Comparison of ENCODE assay signal across 9 cellular contexts in the genomic region with DNA sequence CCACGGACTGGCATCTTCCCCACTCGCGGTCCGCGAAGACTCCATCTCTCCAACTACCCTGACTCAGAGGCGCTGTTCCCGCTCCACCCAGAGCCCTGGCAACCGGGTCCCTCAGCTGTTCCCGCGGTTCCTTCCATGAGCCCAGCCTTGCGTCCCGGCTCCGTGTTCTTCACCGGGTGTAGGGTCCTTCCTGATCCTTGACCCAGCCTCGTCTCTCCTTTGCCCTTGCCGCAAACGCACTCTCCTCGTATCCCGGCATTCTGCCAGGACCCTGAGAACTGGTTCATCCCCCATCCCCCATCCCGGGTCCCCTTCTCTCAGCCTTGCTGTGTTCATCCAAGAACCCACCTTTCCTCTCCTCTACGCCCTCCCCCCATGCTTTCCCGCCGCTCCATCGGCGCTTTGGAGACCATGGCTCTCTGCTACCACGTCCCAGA. TPM values are rescaled to one million over a fixed set of nuclear protein-coding genes. Genes with fewer than 3 reads are reported as not detected.
DNase-seq lines count a peak whose midpoint lies in the region; ATAC-seq and TF ChIP-seq lines count a peak whose summit lies in the region.
"Had no signal": no experiment of that assay in that cellular context is flagged by ENCODE, and none has a peak within 500 bp of the region (broad histone marks: within the 10 kb centered on the region; RNA-seq: fewer than 3 reads in every experiment).

No MANE protein-coding gene starts in this region.

- H3K36me3 Mint-ChIP-seq in activated CD8-positive, alpha-beta T cell treated with anti-CD3 and anti-CD28 coated beads, Interleukin-2, amount 10 ng/mL, durations not matched to agents 7 days and 5 days (ENCODE audit: low read depth) = peaks cover 14% of the 10 kb centered on the region

- POLR2A ChIA-PET in A673 (lab: Charles Lee; ENCODE audit: low non-redundant PET) = no interaction called here
- POLR2A ChIA-PET in activated CD8-positive, alpha-beta T cell treated with anti-CD3 and anti-CD28 coated beads, Interleukin-2, amount 10 ng/mL, durations not matched to agents 7 days and 5 days (lab: Charles Lee) = interaction anchor here (1.5 to 5.8 kb wide), 2 partner anchors 20 to 90 kb away, joined by 5 to 54 read pairs; a partner anchor contains a TSS

- H3K4me1 ChIP-seq in A673 (ENCODE audit: insufficient read depth, low read length, poor library complexity, severe bottlenecking) = peaks cover 60% of the 10 kb centered on the region
- peaks cover 19% of the 10 kb centered on the region for H3K4me1 ChIP-seq in iPS-18a (ENCODE audit: control insufficient read depth, low read depth, low read length)

- TF ChIP-seq CTCF in A673 (conservative IDR thresholded peaks at IDR 0.05; ENCODE audit: low read depth, low read length) = no peak

- peak overlapping the region; percentile 58 for H3K27ac Mint-ChIP-seq in activated CD8-positive, alpha-beta T cell treated with anti-CD3 and anti-CD28 coated beads, Interleukin-2, amount 10 ng/mL, durations not matched to agents 7 days and 5 days

- H3K36me3 ChIP-seq in A673 (ENCODE audit: insufficient read depth, low read length, poor library complexity, severe bottlenecking) = no peaks in the 10 kb centered on the region
- no peaks in the 10 kb centered on the region for H3K36me3 ChIP-seq in H7 (replicated peaks; ENCODE audit: control insufficient read depth, insufficient read depth, low read length)
- H3K36me3 ChIP-seq in iPS-18a (ENCODE audit: control insufficient read depth, low read depth, low read length) = no peaks in the 10 kb centered on the region
- H3K36me3 ChIP-seq: ovary had no signal

- no peaks in the 10 kb centered on the region for H3K9me3 ChIP-seq in A673 (ENCODE audit: low read depth, low read length, poor library complexity, severe bottlenecking)
- H3K9me3 ChIP-seq in iPS-18a (ENCODE audit: control insufficient read depth, low read depth, low read length) = no peaks in the 10 kb centered on the region
- H3K9me3 ChIP-seq: ovary had no signal

- peaks cover 71% of the 10 kb centered on the region for H3K27me3 Mint-ChIP-seq in activated CD8-positive, alpha-beta T cell treated with anti-CD3 and anti-CD28 coated beads, Interleukin-2, amount 10 ng/mL, durations not matched to agents 7 days and 5 days (ENCODE audit: low read depth)

- H3K27ac ChIP-seq in A673 (ENCODE audit: low read depth, low read length, poor library complexity, severe bottlenecking) (no peak overlapping the region), iPS-18a (ENCODE audit: low read length) (no peak overlapping the region)
- H3K27ac ChIP-seq: ovary had no signal

- peak; percentile 41 for DNase-seq in A673 (ENCODE audit: low spot score)
- peak; percentile 80 for DNase-seq in H7
- DNase-seq in activated CD8-positive, alpha-beta T cell treated with anti-CD3 and anti-CD28 coated beads, Interleukin-2, amount 10 ng/mL, durations not matched to agents 7 days and 5 days = no peak
- no peak for DNase-seq in cerebellar cortex (ENCODE audit: low spot score)
- no peak for DNase-seq in RKO (ENCODE audit: low spot score)

- H3K9ac ChIP-seq in iPS-18a (ENCODE audit: low read length) = no peak overlapping the region

- BruUV-seq in A673 (replicated peaks; lab: Mats Ljungman, UMichigan) = no TSS peak

- H3K4me3 Mint-ChIP-seq in activated CD8-positive, alpha-beta T cell treated with anti-CD3 and anti-CD28 coated beads, Interleukin-2, amount 10 ng/mL, durations not matched to agents 7 days and 5 days = peak overlapping the region; percentile 73

- H3K4me3 ChIP-seq in A673 (ENCODE audit: low read depth, low read length, poor library complexity, severe bottlenecking) = peak overlapping the region; percentile 47
- peak overlapping the region; percentile 50 for H3K4me3 ChIP-seq in H7 (ENCODE audit: insufficient read depth, low read depth, low read length)
- H3K4me3 ChIP-seq in iPS-18a (ENCODE audit: low read length) = peak overlapping the region; percentile 46

- no peaks in the 10 kb centered on the region for H3K9me3 Mint-ChIP-seq in activated CD8-positive, alpha-beta T cell treated with anti-CD3 and anti-CD28 coated beads, Interleukin-2, amount 10 ng/mL, durations not matched to agents 7 days and 5 days (ENCODE audit: insufficient read depth)

- ATAC-seq in activated CD8-positive, alpha-beta T cell treated with anti-CD3 and anti-CD28 coated beads, Interleukin-2, amount 10 ng/mL, durations not matched to agents 7 days and 5 days = no peak
- ATAC-seq in GM18870 (IDR thresholded peaks at IDR 0.05; ENCODE audit: unreplicated experiment) (no peak), HG02852 (IDR thresholded peaks at IDR 0.05; ENCODE audit: unreplicated experiment) (no peak)

- H3K27me3 ChIP-seq in A673 (replicated peaks; ENCODE audit: insufficient read depth, low read depth, low read length, poor library complexity) (peaks cover 30% of the 10 kb centered on the region), H7 (ENCODE audit: control insufficient read depth, insufficient read depth, low read length) (peaks cover 85% of the 10 kb centered on the region), iPS-18a (ENCODE audit: control insufficient read depth, insufficient read depth, low read length) (peaks cover 98% of the 10 kb centered on the region)

- intact Hi-C loops in A673 (cut with micrococcal nuclease; ENCODE audit: unreplicated experiment) = no loop called here

- H3K4me1 Mint-ChIP-seq in activated CD8-positive, alpha-beta T cell treated with anti-CD3 and anti-CD28 coated beads, Interleukin-2, amount 10 ng/mL, durations not matched to agents 7 days and 5 days (ENCODE audit: low read depth) = peaks cover 91% of the 10 kb centered on the region

- CTCF ChIA-PET in A673 (lab: Charles Lee) = interaction anchor here (1.6 to 3.1 kb wide), 2 partner anchors 21 to 32 kb away, joined by 6 to 15 read pairs; no protein-coding TSS in a partner anchor
- CTCF ChIA-PET in activated CD8-positive, alpha-beta T cell treated with anti-CD3 and anti-CD28 coated beads, Interleukin-2, amount 10 ng/mL, durations not matched to agents 7 days and 5 days (lab: Charles Lee) = interaction anchor here (0.9 to 1.9 kb wide), 5 partner anchors 10 to 98 kb away, joined by 3 to 33 read pairs (median 8); a partner anchor contains a TSS

RNA-seq across cellular contexts. Expression of a gene that starts 0.7 kb away (rescaled TPM):
- 4.6 and 6.9 TPM in 2 replicates for total RNA-seq in A673 (2021)
- total RNA-seq in H7 (2014; rRNA removed; shearing (Covaris generic)) = 0.83 and 3.7 TPM in 2 replicates
- total RNA-seq in activated CD8-positive, alpha-beta T cell treated with anti-CD3 and anti-CD28 coated beads, Interleukin-2, amount 10 ng/mL, durations not matched to agents 7 days and 5 days = under 1 TPM; 0.29 to 0.57 TPM

RNA-seq across cellular contexts. Expression of a gene that starts 3.7 kb away (rescaled TPM):
- total RNA-seq in A673 (2021) = 0.58 and 1.5 TPM in 2 replicates
- 1.7 and 2.4 TPM in 2 replicates for total RNA-seq in H7 (2014; rRNA removed; shearing (Covaris generic))
- total RNA-seq in activated CD8-positive, alpha-beta T cell treated with anti-CD3 and anti-CD28 coated beads, Interleukin-2, amount 10 ng/mL, durations not matched to agents 7 days and 5 days = 1 to 10 TPM in 1 of 2 experiments, under 1 TPM in 1; 0.99 to 1.1 TPM

RNA-seq across cellular contexts. Expression of a gene that starts 19.2 kb away (rescaled TPM):
- 7.2 TPM in 2 replicates for total RNA-seq in A673 (2021)
- total RNA-seq in H7 (2014; rRNA removed; shearing (Covaris generic)) = 0.17 and 0.85 TPM in 2 replicates
- total RNA-seq in activated CD8-positive, alpha-beta T cell treated with anti-CD3 and anti-CD28 coated beads, Interleukin-2, amount 10 ng/mL, durations not matched to agents 7 days and 5 days = 1 to 10 TPM; 3.4 to 3.8 TPM

RNA-seq across cellular contexts. Expression of a gene that starts 19.5 kb away (rescaled TPM):
- 1.7 and 2.2 TPM in 2 replicates for total RNA-seq in A673 (2021)
- total RNA-seq in H7 (2014; rRNA removed; shearing (Covaris generic)) = 2.8 and 6.1 TPM in 2 replicates
- total RNA-seq in activated CD8-positive, alpha-beta T cell treated with anti-CD3 and anti-CD28 coated beads, Interleukin-2, amount 10 ng/mL, durations not matched to agents 7 days and 5 days = 10 to 100 TPM; 10.7 to 11.1 TPM

RNA-seq across cellular contexts. Expression of a gene that starts 25.4 kb away (rescaled TPM):
- 26.7 and 29.9 TPM in 2 replicates for total RNA-seq in A673 (2021)
- total RNA-seq in H7 (2014; rRNA removed; shearing (Covaris generic)) = 22.3 and 40.8 TPM in 2 replicates
- total RNA-seq in activated CD8-positive, alpha-beta T cell treated with anti-CD3 and anti-CD28 coated beads, Interleukin-2, amount 10 ng/mL, durations not matched to agents 7 days and 5 days = 1 to 10 TPM; 8.2 to 9.4 TPM

Comparison
In these comparisons a context has a peak if more than half of its experiments do, and no peak if none do; other contexts are left out.
1. DNase-seq: peak in A673 (single experiment) and H7 (single experiment); none in activated CD8-positive, alpha-beta T cell treated with anti-CD3 and anti-CD28 coated beads, Interleukin-2, amount 10 ng/mL, durations not matched to agents 7 days and 5 days (single experiment), cerebellar cortex (single experiment) and RKO (single experiment).
2. Peak in every context shown above with its lines, with median percentiles within 50 percentile points of each other: H3K4me3 ChIP-seq.